8 cellular contexts compared by ENCODE assay signal in genomic region chr4:48944659-48945290, GRCh38. TPM values are rescaled to one million over a fixed set of nuclear protein-coding genes. Genes with fewer than 3 reads are reported as not detected.
DNase-seq lines count a peak whose midpoint lies in the region; ATAC-seq and TF ChIP-seq lines count a peak whose summit lies in the region.

No MANE protein-coding gene starts in this region.

- no peaks in the 10 kb centered on the region for H3K79me2 ChIP-seq in Loucy (ENCODE audit: insufficient read depth, low read length)

- TF ChIP-seq CTCF in C4-2B (conservative IDR thresholded peaks at IDR 0.05) (peak; percentile 73), Loucy (conservative IDR thresholded peaks at IDR 0.05; ENCODE audit: low read length) (peak; percentile 87), liver (IDR thresholded peaks at IDR 0.05; ENCODE audit: low read depth, low read length, missing input control) (peak; percentile 26)

- H3K4me1 ChIP-seq in Loucy (ENCODE audit: insufficient read depth, low read length, poor library complexity, severe bottlenecking) (no peaks in the 10 kb centered on the region), liver (ENCODE audit: control insufficient read depth in 4 of 4, insufficient read depth in 4 of 4, low read length in 3 of 4) (no peaks in the 10 kb centered on the region)

- peak in 1 of 2 donors; percentile 46 for TF ChIP-seq RAD21 in liver (IDR thresholded peaks at IDR 0.05)

- H4K20me1 ChIP-seq in Loucy (ENCODE audit: insufficient read depth, low read length, poor library complexity, severe bottlenecking) = no peaks in the 10 kb centered on the region

- H3K27me3 ChIP-seq in Loucy (ENCODE audit: insufficient read depth, low read length, poor library complexity, severe bottlenecking) = no peaks in the 10 kb centered on the region
- no peaks in the 10 kb centered on the region for H3K27me3 ChIP-seq in liver (ENCODE audit: control insufficient read depth in 4 of 4, insufficient read depth in 4 of 4, low read length in 3 of 4)

- H3K27ac ChIP-seq in C4-2B (no peak overlapping the region), liver (ENCODE audit: low read depth in 1 of 2, low read length in 2 of 2) (no peak overlapping the region)

- ATAC-seq in GM21381 (IDR thresholded peaks at IDR 0.05; ENCODE audit: unreplicated experiment) = no peak

- H3K9me3 ChIP-seq in Loucy (ENCODE audit: insufficient read depth, low read depth, low read length) (no peaks in the 10 kb centered on the region), liver (ENCODE audit: control insufficient read depth in 4 of 4, low read length in 3 of 4) (no peaks in the 10 kb centered on the region)

- WGBS in liver = 76% methylated on average over 8 of the region's 8 CpGs

- H3K4me3 ChIP-seq in Loucy (ENCODE audit: low read length, poor library complexity, severe bottlenecking) (no peak overlapping the region), liver (ENCODE audit: low read depth in 1 of 3, low read length in 3 of 3) (no peak overlapping the region)

- H3K36me3 ChIP-seq in Loucy (ENCODE audit: insufficient read depth, low read length) (no peaks in the 10 kb centered on the region), liver (ENCODE audit: control insufficient read depth in 4 of 4, insufficient read depth in 3 of 4, low read depth in 1 of 4, low read length in 3 of 4) (no peaks in the 10 kb centered on the region)

- no peaks in the 10 kb centered on the region for H3F3A ChIP-seq in Loucy (ENCODE audit: low read depth)

- H2AFZ ChIP-seq in Loucy (ENCODE audit: low read length) = peak overlapping the region; percentile 59; the same call in 1 of the 2 replicates

- no peaks in the 10 kb centered on the region for H3K9me2 ChIP-seq in Loucy (replicated peaks; ENCODE audit: low read depth, low read length)

- H3K4me2 ChIP-seq in Loucy (ENCODE audit: low read depth, low read length, poor library complexity, severe bottlenecking) = no peak overlapping the region

- H3K9ac ChIP-seq in Loucy (ENCODE audit: low read depth, low read length, poor library complexity, severe bottlenecking) (no peak overlapping the region), liver (ENCODE audit: low read depth in 1 of 2, low read length in 2 of 2) (no peak overlapping the region)

- DNase-seq in activated T-cell treated with anti-CD3 and anti-CD28 coated beads, Interleukin-2, amount 50 U/mL, for 48 hours = peak; percentile 59 to 66
- DNase-seq in germinal center (ENCODE audit: low spot score) (no peak), NCI-H1105 treated with DMSO at 0.1 percent for 48 hours (lab: John Stamatoyannopoulos, UW) (no peak), ecto neural progenitor cell (ENCODE audit: low spot score) (no peak)

TF ChIP-seq in liver, 16 proteins besides CTCF, POLR2A, EP300 and RAD21:
- TF ChIP-seq NR2F2 (IDR thresholded peaks at IDR 0.05) (no peak), HNF4G (IDR thresholded peaks at IDR 0.05) (no peak), YY1 (IDR thresholded peaks at IDR 0.05) (no peak), HNF4A (conservative IDR thresholded peaks at IDR 0.05) (no peak), FOXA1 (IDR thresholded peaks at IDR 0.05) (no peak), FOXA2 (IDR thresholded peaks at IDR 0.05) (no peak), TAF1 (conservative IDR thresholded peaks at IDR 0.05) (no peak), ATF3 (IDR thresholded peaks at IDR 0.05) (no peak), ZBTB33 (IDR thresholded peaks at IDR 0.05) (no peak), SP1 (IDR thresholded peaks at IDR 0.05) (no peak)

RNA-seq across cellular contexts. Expression of gene OCIAD2, which starts 38.2 kb away (rescaled TPM):
- total RNA-seq in liver = 10 to 100 TPM in 1 of 2 donors, 1 to 10 TPM in 1; 8.5 to 12.2 TPM
- polyA plus RNA-seq in liver = 100 to 1,000 TPM in 1 of 2 donors, 10 to 100 TPM in 1; 40.8 to 159 TPM

RNA-seq across cellular contexts. Expression of gene CWH43, which starts 41.3 kb away (rescaled TPM):
- under 1 TPM in 1 of 2 donors, not detected in 1; 0.08 TPM for total RNA-seq in liver
- polyA plus RNA-seq in liver = under 1 TPM; 0.10 to 0.13 TPM

Comparison
In these comparisons a context has a peak if more than half of its experiments do, and no peak if none do; other contexts are left out.
1. CTCF ChIP-seq: peak in every context shown above with its lines; median percentile 87 in Loucy; 73 in C4-2B; 26 in liver.
2. DNase-seq: peak in activated T-cell treated with anti-CD3 and anti-CD28 coated beads, Interleukin-2, amount 50 U/mL, for 48 hours (2 of 2); none in germinal center (single experiment), NCI-H1105 treated with DMSO at 0.1 percent for 48 hours (single experiment) and ecto neural progenitor cell (single experiment).